Comparison of ENCODE assay signal across 8 cellular contexts in the genomic region with DNA sequence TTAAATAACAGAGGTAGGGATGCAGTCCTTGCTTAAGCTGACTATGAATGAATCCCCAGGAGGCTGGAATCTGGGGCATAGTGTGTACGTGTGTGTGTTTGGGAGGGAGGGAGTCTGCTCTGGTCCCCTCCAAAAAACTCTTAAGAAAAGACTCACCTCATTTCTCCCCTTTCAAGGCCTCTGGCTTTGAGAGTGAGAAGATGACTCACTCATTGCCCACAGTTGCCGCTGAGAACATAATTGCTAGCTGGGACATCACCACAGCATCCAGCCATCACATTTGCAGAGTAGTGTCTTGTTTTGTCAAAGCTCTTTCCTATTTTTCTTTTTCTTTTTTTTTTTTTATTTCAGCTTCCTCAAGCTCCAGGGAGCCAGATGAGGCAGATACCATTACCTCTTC.
DNase-seq lines count a peak whose midpoint lies in the region; ATAC-seq and TF ChIP-seq lines count a peak whose summit lies in the region.

No MANE protein-coding gene starts in this region.

- no peak overlapping the region for H3K9ac ChIP-seq in parathyroid adenoma

- no peak for TF ChIP-seq CTCF in dorsolateral prefrontal cortex (IDR thresholded peaks at IDR 0.05 in 54 of 56, conservative IDR thresholded peaks at IDR 0.05 in 2 of 56; ENCODE audit: low read depth in 1 of 56, partially characterized antibody in 56 of 56)
- TF ChIP-seq CTCF in parathyroid adenoma (IDR thresholded peaks at IDR 0.05) = no peak

- ATAC-seq in GM19452 (IDR thresholded peaks at IDR 0.05; ENCODE audit: unreplicated experiment) = peak; percentile 49
- peak; percentile 58 for ATAC-seq in HG03521 (IDR thresholded peaks at IDR 0.05; ENCODE audit: unreplicated experiment)

- intact Hi-C loops in dorsolateral prefrontal cortex (cut with DNase I) = loop anchor here in 1 of 2 donors (10.0 kb wide), 1 partner anchor 109 kb away; no protein-coding TSS in a partner anchor

- H3K4me2 ChIP-seq in parathyroid adenoma (ENCODE audit: low read length) = no peak overlapping the region

- H3K27ac ChIP-seq in dorsolateral prefrontal cortex = peak overlapping the region in 41 of 59 donors; percentile 1 to 80 (median 62)
- H3K27ac ChIP-seq in parathyroid adenoma = peak overlapping the region; percentile 57

- DNase-seq in A172 (ENCODE audit: low spot score) (peak; percentile 62), dorsolateral prefrontal cortex (no peak), GOT3 (lab: John Stamatoyannopoulos, UW) (no peak), germinal center (ENCODE audit: low spot score) (no peak)
- DNase-seq in activated CD4-positive, alpha-beta T cell treated with anti-CD3 and anti-CD28 coated beads for 4 hours = peak; percentile 37 to 47

- no peaks in the 10 kb centered on the region for H3K79me2 ChIP-seq in parathyroid adenoma

- peaks cover 0 to 89% (median 26%) of the 10 kb centered on the region in 45 donors for H3K27me3 ChIP-seq in dorsolateral prefrontal cortex
- no peaks in the 10 kb centered on the region for H3K27me3 ChIP-seq in parathyroid adenoma (ENCODE audit: control insufficient read depth, insufficient read depth, low read length)

- H2AFZ ChIP-seq in parathyroid adenoma = no peak overlapping the region

- H3K4me3 ChIP-seq in dorsolateral prefrontal cortex (no peak overlapping the region), parathyroid adenoma (ENCODE audit: low read depth, low read length) (no peak overlapping the region)

- no peaks in the 10 kb centered on the region for H3K9me3 ChIP-seq in parathyroid adenoma (ENCODE audit: control insufficient read depth, low read length)

- H3K36me3 ChIP-seq in parathyroid adenoma (ENCODE audit: control insufficient read depth, insufficient read depth, low read length) = no peaks in the 10 kb centered on the region

- no peaks in the 10 kb centered on the region for H3K4me1 ChIP-seq in parathyroid adenoma

Comparison
In these comparisons a context has a peak if more than half of its experiments do, and no peak if none do; other contexts are left out.
1. DNase-seq: peak in A172 (single experiment) and activated CD4-positive, alpha-beta T cell treated with anti-CD3 and anti-CD28 coated beads for 4 hours (2 of 2); none in dorsolateral prefrontal cortex (0 of 10), GOT3 (single experiment) and germinal center (single experiment).